ENCODE assay signal across 21 cellular contexts in genomic region chr4:20284990-20285389, GRCh38. TPM values are rescaled to one million over a fixed set of nuclear protein-coding genes. Genes with fewer than 3 reads are reported as not detected.
DNase-seq lines count a peak whose midpoint lies in the region; ATAC-seq and TF ChIP-seq lines count a peak whose summit lies in the region.
"Had no signal": no experiment of that assay in that cellular context is flagged by ENCODE, and none has a peak within 500 bp of the region (broad histone marks: within the 10 kb centered on the region; RNA-seq: fewer than 3 reads in every experiment).

No MANE protein-coding gene starts in this region.

- no peaks in the 10 kb centered on the region for H3K9me3 Mint-ChIP-seq in MCF 10A (ENCODE audit: unreplicated experiment)
- H3K9me3 Mint-ChIP-seq in nephron progenitor cell, result no peaks in the 10 kb centered on the region
- H3K9me3 Mint-ChIP-seq: CD4-positive, alpha-beta T cell had no signal

- in situ Hi-C loops in mammary epithelial cell (cut with MboI; ENCODE audit: low sequenced_read_pairs in 2 of 2), result no loop called here

- peak overlapping the region; percentile 11 for H2AFZ ChIP-seq in mammary epithelial cell (ENCODE audit: low read depth, low read length)

- dilution Hi-C loops in mammary epithelial cell (cut with HindIII; ENCODE audit: low sequenced_read_pairs), result no loop called here

- no peak overlapping the region for H3K9ac ChIP-seq in mammary epithelial cell (ENCODE audit: insufficient read depth, low read length)

- no peak overlapping the region for H3K4me3 ChIP-seq in mammary epithelial cell (replicated peaks in 1 of 3; ENCODE audit: insufficient read depth in 1 of 3, low read depth in 2 of 3, low read length in 3 of 3)
- no peak overlapping the region for H3K4me3 ChIP-seq in fibroblast of villous mesenchyme (ENCODE audit: low read depth, low read length)
- H3K4me3 ChIP-seq in upper lobe of right lung, result no peak overlapping the region
- H3K4me3 ChIP-seq: A549, lower lobe of right lung, vagina had no signal

- H3K4me1 ChIP-seq in mammary epithelial cell (ENCODE audit: insufficient read depth, low read length) (peaks cover 43% of the 10 kb centered on the region), upper lobe of right lung (no peaks in the 10 kb centered on the region)
- H3K4me1 ChIP-seq: A549, lower lobe of right lung, vagina had no signal

- H3K36me3 ChIP-seq in mammary epithelial cell (ENCODE audit: insufficient read depth, low read length), result no peaks in the 10 kb centered on the region
- no peaks in the 10 kb centered on the region for H3K36me3 ChIP-seq in upper lobe of right lung
- H3K36me3 ChIP-seq: lower lobe of right lung, vagina had no signal

- no peaks in the 10 kb centered on the region for H3K79me2 ChIP-seq in mammary epithelial cell (ENCODE audit: insufficient read depth, low read length)

- H3K27me3 Mint-ChIP-seq in MCF 10A (ENCODE audit: insufficient read depth, unreplicated experiment), result no peaks in the 10 kb centered on the region
- H3K27me3 Mint-ChIP-seq in nephron progenitor cell (ENCODE audit: low read depth, poor library complexity), result no peaks in the 10 kb centered on the region
- H3K27me3 Mint-ChIP-seq: activated T-cell treated with anti-CD3 and anti-CD28 coated beads, Interleukin-2, amount 50 U/mL, for 24 hours; CD4-positive, alpha-beta T cell; naive thymus-derived CD8-positive, alpha-beta T cell; stimulated activated naive CD8-positive, alpha-beta T cell treated with anti-CD3 and anti-CD28 coated beads, Interleukin-15, amount 100 ng/mL, for 72 hours had no signal

- 82% methylated on average over 1 of the region's 1 CpG for WGBS in mammary epithelial cell (ENCODE audit: low coverage, missing lambda C conversion rate)

- TF ChIP-seq CTCF in mammary epithelial cell (conservative IDR thresholded peaks at IDR 0.05 in 1 of 2, IDR thresholded peaks at IDR 0.05 in 1 of 2; ENCODE audit: extremely low read depth in 1 of 2, insufficient read depth in 1 of 2, low read depth in 1 of 2, low read length in 2 of 2) (no peak), MCF 10A (IDR thresholded peaks at IDR 0.05; ENCODE audit: unreplicated experiment) (no peak), fibroblast of villous mesenchyme (IDR thresholded peaks at IDR 0.05; ENCODE audit: insufficient read depth, low read depth, low read length) (no peak), nephron progenitor cell (IDR thresholded peaks at IDR 0.05) (no peak), upper lobe of right lung (IDR thresholded peaks at IDR 0.05) (no peak)

- no peak for ATAC-seq in Right ventricle myocardium inferior
- ATAC-seq in upper lobe of right lung, result no peak
- ATAC-seq: A549; activated naive CD4-positive, alpha-beta T cell treated with anti-CD3 and anti-CD28 coated beads, Interleukin-2, amount 50 U/mL, for 72 hours; lower lobe of right lung; naive thymus-derived CD8-positive, alpha-beta T cell; stimulated activated naive CD8-positive, alpha-beta T cell treated with anti-CD3 and anti-CD28 coated beads, Interleukin-15, amount 100 ng/mL, for 72 hours had no signal

- BruUV-seq in mammary epithelial cell (replicated peaks; lab: Mats Ljungman, UMichigan), result no TSS peak
- no TSS peak for BruUV-seq in MCF 10A (replicated peaks; lab: Mats Ljungman, UMichigan)

- intact Hi-C loops in mammary epithelial cell (cut with micrococcal nuclease) (no loop called here), MCF 10A (cut with micrococcal nuclease) (no loop called here), Right ventricle myocardium inferior (cut with DNase I) (no loop called here), upper lobe of right lung (cut with DNase I) (no loop called here)

- H3K4me1 Mint-ChIP-seq in MCF 10A (ENCODE audit: insufficient read depth, unreplicated experiment) (peaks cover 7% of the 10 kb centered on the region), nephron progenitor cell (peaks cover 45% of the 10 kb centered on the region)
- H3K4me1 Mint-ChIP-seq: naive thymus-derived CD8-positive, alpha-beta T cell; stimulated activated naive CD8-positive, alpha-beta T cell treated with anti-CD3 and anti-CD28 coated beads, Interleukin-15, amount 100 ng/mL, for 72 hours had no signal

- CTCF ChIA-PET in mammary epithelial cell (lab: Charles Lee; ENCODE audit: low non-redundant PET), result no interaction called here
- CTCF ChIA-PET in MCF 10A (lab: Yijun Ruan, JAX), result no interaction called here

- H3K4me2 ChIP-seq in mammary epithelial cell (ENCODE audit: insufficient read depth, low read depth, low read length), result no peak overlapping the region
- H3K4me2 ChIP-seq: A549 had no signal

- DNase-seq in mammary epithelial cell (peak; percentile 79), MCF 10A (ENCODE audit: unreplicated experiment) (no peak), RKO (ENCODE audit: low spot score) (peak; percentile 18), fibroblast of villous mesenchyme (ENCODE audit: low read depth) (peak; percentile 29), renal cortical epithelial cell (ENCODE audit: low read depth) (peak; percentile 52), Right ventricle myocardium inferior (ENCODE audit: missing footprints) (no peak), nephron progenitor cell (no peak), upper lobe of right lung (no peak)
- DNase-seq: activated CD4-positive, alpha-beta T cell treated with anti-CD3 and anti-CD28 coated beads, Interleukin-2, amount 50 U/mL, for 48 hours; activated T-cell treated with anti-CD3 and anti-CD28 coated beads, Interleukin-2, amount 50 U/mL, for 24 hours; CD4-positive, alpha-beta T cell; effector CD4-positive, alpha-beta T cell; lower lobe of right lung; naive thymus-derived CD8-positive, alpha-beta T cell; NCI-H1930; NCI-H524 treated with DMSO at 0.1 percent for 48 hours; stimulated activated naive CD8-positive, alpha-beta T cell treated with anti-CD3 and anti-CD28 coated beads, Interleukin-15, amount 100 ng/mL, for 72 hours had no signal

- H3K36me3 Mint-ChIP-seq in MCF 10A (ENCODE audit: insufficient read depth, unreplicated experiment) (no peaks in the 10 kb centered on the region), nephron progenitor cell (ENCODE audit: low read depth) (peaks cover 20% of the 10 kb centered on the region)
- H3K36me3 Mint-ChIP-seq: activated naive CD4-positive, alpha-beta T cell treated with anti-CD3 and anti-CD28 coated beads, Interleukin-2, amount 50 U/mL, for 72 hours; naive thymus-derived CD8-positive, alpha-beta T cell had no signal

- no peak overlapping the region for H3K4me3 Mint-ChIP-seq in MCF 10A (ENCODE audit: unreplicated experiment)
- no peak overlapping the region for H3K4me3 Mint-ChIP-seq in nephron progenitor cell
- H3K4me3 Mint-ChIP-seq: activated T-cell treated with anti-CD3 and anti-CD28 coated beads, Interleukin-2, amount 50 U/mL, for 24 hours; CD4-positive, alpha-beta T cell; naive thymus-derived CD8-positive, alpha-beta T cell; stimulated activated naive CD8-positive, alpha-beta T cell treated with anti-CD3 and anti-CD28 coated beads, Interleukin-15, amount 100 ng/mL, for 72 hours had no signal

- H3K27me3 ChIP-seq in mammary epithelial cell (ENCODE audit: insufficient read depth, low read length), result no peaks in the 10 kb centered on the region
- no peaks in the 10 kb centered on the region for H3K27me3 ChIP-seq in upper lobe of right lung
- H3K27me3 ChIP-seq: vagina had no signal

- H3K27ac Mint-ChIP-seq in MCF 10A (ENCODE audit: low read depth, unreplicated experiment), result no peak overlapping the region
- no peak overlapping the region for H3K27ac Mint-ChIP-seq in nephron progenitor cell
- H3K27ac Mint-ChIP-seq: activated naive CD4-positive, alpha-beta T cell treated with anti-CD3 and anti-CD28 coated beads, Interleukin-2, amount 50 U/mL, for 72 hours; activated T-cell treated with anti-CD3 and anti-CD28 coated beads, Interleukin-2, amount 50 U/mL, for 24 hours; CD4-positive, alpha-beta T cell; naive thymus-derived CD8-positive, alpha-beta T cell; stimulated activated naive CD8-positive, alpha-beta T cell treated with anti-CD3 and anti-CD28 coated beads, Interleukin-15, amount 100 ng/mL, for 72 hours had no signal

- no peaks in the 10 kb centered on the region for H4K20me1 ChIP-seq in mammary epithelial cell (ENCODE audit: insufficient read depth, low read length)

- H3K9me3 ChIP-seq in mammary epithelial cell (replicated peaks; ENCODE audit: insufficient read depth, low read length), result no peaks in the 10 kb centered on the region
- H3K9me3 ChIP-seq in upper lobe of right lung, result no peaks in the 10 kb centered on the region
- H3K9me3 ChIP-seq: A549, lower lobe of right lung, vagina had no signal

- peak overlapping the region; percentile 11 for H3K27ac ChIP-seq in mammary epithelial cell (ENCODE audit: insufficient read depth, low read depth, low read length)
- H3K27ac ChIP-seq in upper lobe of right lung, result no peak overlapping the region
- H3K27ac ChIP-seq: A549, lower lobe of right lung, vagina had no signal

- POLR2A ChIA-PET in MCF 10A (lab: Yijun Ruan, JAX), result no interaction called here

RNA-seq across cellular contexts. Expression of gene SLIT2, which starts 33.3 kb away (rescaled TPM):
- total RNA-seq in mammary epithelial cell, result 1 to 10 TPM in 1 of 2 donors, under 1 TPM in 1; 0.17 to 4.2 TPM
- polyA plus RNA-seq in mammary epithelial cell, result 1.9 TPM
- polyA minus RNA-seq in mammary epithelial cell, result 4.9 TPM
- 8.4 and 10.2 TPM in 2 replicates for total RNA-seq in MCF 10A (2022)
- total RNA-seq in fibroblast of villous mesenchyme, result 8.4 and 20.7 TPM in 2 replicates
- total RNA-seq in renal cortical epithelial cell, result 3.5 and 4.1 TPM in 2 replicates
- 12.1 TPM for total RNA-seq in Right ventricle myocardium inferior
- total RNA-seq in upper lobe of right lung, result 181 TPM
- total RNA-seq: activated naive CD4-positive, alpha-beta T cell treated with anti-CD3 and anti-CD28 coated beads, Interleukin-2, amount 50 U/mL, for 72 hours; CD4-positive, alpha-beta T cell; naive thymus-derived CD8-positive, alpha-beta T cell; OCI-LY7 had no signal
- polyA plus RNA-seq: A549; naive thymus-derived CD8-positive, alpha-beta T cell had no signal

Comparison
In these comparisons a context has a peak if more than half of its experiments do, and no peak if none do; other contexts are left out.
1. DNase-seq: peak in mammary epithelial cell (single experiment), RKO (single experiment), fibroblast of villous mesenchyme (single experiment) and renal cortical epithelial cell (single experiment); none in MCF 10A (single experiment), Right ventricle myocardium inferior (single experiment), nephron progenitor cell (single experiment) and upper lobe of right lung (single experiment).